Comparison of ENCODE assay signal across 8 cellular contexts in genomic region chr6:15491255-15491985, GRCh38.
DNase-seq lines count a peak whose midpoint lies in the region; ATAC-seq, FAIRE-seq and TF ChIP-seq lines count a peak whose summit lies in the region.

No MANE protein-coding gene starts in this region.

- TF ChIP-seq CTCF in AG10803 (conservative IDR thresholded peaks at IDR 0.05; ENCODE audit: low read length), result peak; percentile 98

- H3K36me3 Mint-ChIP-seq in effector memory CD8-positive, alpha-beta T cell (ENCODE audit: insufficient read depth), result peaks cover 55% of the 10 kb centered on the region

- H3K4me3 Mint-ChIP-seq in effector memory CD8-positive, alpha-beta T cell, result no peak overlapping the region

- DNase-seq in AG10803 (ENCODE audit: low read depth), result peak; percentile 85
- DNase-seq in GM19239 (ENCODE audit: insufficient read length, low spot score), result peak; percentile 48
- peak; percentile 62 for DNase-seq in NCI-H69 (lab: John Stamatoyannopoulos, UW)
- DNase-seq in activated CD8-positive, alpha-beta memory T cell treated with anti-CD3 and anti-CD28 coated beads for 48 hours (ENCODE audit: low read depth in 2 of 3, low spot score in 2 of 3), result peak; percentile 23 to 34 (median 29)
- peak; percentile 52 to 68 (median 56) for DNase-seq in effector memory CD8-positive, alpha-beta T cell
- DNase-seq in mesendoderm, result peak; percentile 66
- peak; percentile 39 to 55 for DNase-seq in stimulated activated CD8-positive, alpha-beta memory T cell treated with anti-CD3 and anti-CD28 coated beads, Interleukin-2, amount 100 ng/mL, for 48 hours (ENCODE audit: low read depth in 2 of 2)

- ATAC-seq in effector memory CD8-positive, alpha-beta T cell (replicated peaks), result peak; percentile 78
- no peak for ATAC-seq in HG02870 (IDR thresholded peaks at IDR 0.05; ENCODE audit: unreplicated experiment)

- H3K4me3 ChIP-seq in AG10803 (ENCODE audit: low read length) (no peak overlapping the region), mesendoderm (ENCODE audit: low read length) (no peak overlapping the region)

- no peak overlapping the region for H4K8ac ChIP-seq in mesendoderm (ENCODE audit: low read depth, low read length)

- no peak overlapping the region for H3K23ac ChIP-seq in mesendoderm (ENCODE audit: low read length)

- H3K27me3 Mint-ChIP-seq in effector memory CD8-positive, alpha-beta T cell, result no peaks in the 10 kb centered on the region

- peaks cover 9% of the 10 kb centered on the region for H3K79me2 ChIP-seq in mesendoderm (ENCODE audit: control insufficient read depth, insufficient read depth, low read length)

- H3K4me2 ChIP-seq in mesendoderm (ENCODE audit: low read length), result no peak overlapping the region

- no peak overlapping the region for H2BK15ac ChIP-seq in mesendoderm (replicated peaks; ENCODE audit: low read depth)

- peaks cover 13% of the 10 kb centered on the region for H3K79me1 ChIP-seq in mesendoderm (ENCODE audit: low read length)

- H3K27ac Mint-ChIP-seq in effector memory CD8-positive, alpha-beta T cell, result peak overlapping the region in 1 of 2 donors; percentile 52

- H3K9ac ChIP-seq in mesendoderm (ENCODE audit: low read length), result peak overlapping the region; percentile 18

- no peak overlapping the region for H3K4ac ChIP-seq in mesendoderm (ENCODE audit: low read depth, low read length)

- FAIRE-seq in GM19239 (lab: Jason Lieb, UNC), result peak; percentile 90

- no peak overlapping the region for H2AK5ac ChIP-seq in mesendoderm (ENCODE audit: low read length)

- H3K27me3 ChIP-seq in mesendoderm (ENCODE audit: insufficient read depth, low read length, poor library complexity), result no peaks in the 10 kb centered on the region

- H3K27ac ChIP-seq in mesendoderm (ENCODE audit: low read depth, low read length), result no peak overlapping the region

- H3K9me3 Mint-ChIP-seq in effector memory CD8-positive, alpha-beta T cell, result no peaks in the 10 kb centered on the region

- H2BK5ac ChIP-seq in mesendoderm (ENCODE audit: low read length), result no peak overlapping the region

- peaks cover 13 to 29% of the 10 kb centered on the region in 2 donors for H3K4me1 Mint-ChIP-seq in effector memory CD8-positive, alpha-beta T cell (ENCODE audit: low read depth in 2 of 2)

- H3K18ac ChIP-seq in mesendoderm (ENCODE audit: low read length), result no peak overlapping the region

- no peak overlapping the region for H4K5ac ChIP-seq in mesendoderm (ENCODE audit: low read length)

- WGBS in mesendoderm (ENCODE audit: extremely low coverage, insufficient coverage, low lambda C conversion rate), result no CpG with 5 or more reads among the region's 9 CpGs

- H3K36me3 ChIP-seq in mesendoderm (ENCODE audit: control insufficient read depth, insufficient read depth, low read length), result peaks cover 5% of the 10 kb centered on the region

- H3K56ac ChIP-seq in mesendoderm (ENCODE audit: low read length), result peak overlapping the region; percentile 73

- no peak overlapping the region for H2BK120ac ChIP-seq in mesendoderm (ENCODE audit: low read depth, low read length)

- H3K4me1 ChIP-seq in mesendoderm (ENCODE audit: control insufficient read depth, low read depth, low read length), result peaks cover 11% of the 10 kb centered on the region

Comparison
In these comparisons a context has a peak if more than half of its experiments do, and no peak if none do; other contexts are left out.
1. DNase-seq: peak in every context shown above with its lines; median percentile 85 in AG10803; 66 in mesendoderm; 62 in NCI-H69; 56 in effector memory CD8-positive, alpha-beta T cell; 48 in GM19239; 47 in stimulated activated CD8-positive, alpha-beta memory T cell treated with anti-CD3 and anti-CD28 coated beads, Interleukin-2, amount 100 ng/mL, for 48 hours; 29 in activated CD8-positive, alpha-beta memory T cell treated with anti-CD3 and anti-CD28 coated beads for 48 hours.